Comparison of ENCODE assay signal across 7 cellular contexts in the genomic region with DNA sequence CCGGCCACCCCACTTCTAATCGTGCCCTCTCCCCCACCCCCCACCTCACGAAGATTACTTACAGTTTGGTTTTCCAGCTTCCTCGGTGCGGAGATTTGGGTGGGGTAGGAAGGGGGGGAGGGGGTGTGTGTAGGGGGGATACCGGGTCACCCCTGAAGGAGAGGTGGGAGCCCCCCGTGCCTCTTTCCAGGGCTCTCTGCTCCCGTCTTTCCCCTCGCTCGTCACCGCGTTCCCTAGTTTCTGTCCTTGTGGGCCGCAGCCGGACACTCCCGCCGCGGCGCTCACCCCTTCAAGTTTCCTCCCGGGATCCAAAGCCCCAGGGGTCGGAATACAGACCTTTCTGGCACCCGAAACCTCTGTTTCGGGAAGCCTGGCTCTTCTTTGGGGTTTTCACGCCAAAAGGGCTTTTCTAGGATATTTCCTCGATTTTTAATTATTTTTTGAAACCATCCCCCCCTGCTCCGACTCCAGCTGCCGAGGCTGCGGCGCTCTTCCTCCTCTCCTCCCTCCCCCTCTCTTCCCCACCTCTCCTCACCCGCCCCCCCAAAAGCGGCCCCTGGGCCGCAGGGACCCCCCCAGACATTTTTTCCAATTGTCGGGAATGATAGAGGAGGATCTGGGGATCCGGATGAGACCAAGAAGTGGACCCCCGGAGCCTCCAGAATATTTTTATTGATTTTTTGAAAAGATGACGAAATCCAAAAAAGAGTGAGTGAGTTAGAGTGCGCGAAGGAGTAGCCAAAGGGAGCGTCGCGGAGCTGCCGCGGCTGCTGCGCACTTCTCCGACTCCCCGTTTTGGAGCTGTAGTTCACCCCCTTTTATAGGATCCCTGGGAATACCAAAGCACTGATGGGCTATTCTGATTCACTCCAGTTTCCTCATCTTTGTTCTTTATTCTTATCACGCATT. TPM values are rescaled to one million over a fixed set of nuclear protein-coding genes. Genes with fewer than 3 reads are reported as not detected.
DNase-seq lines count a peak whose midpoint lies in the region; ATAC-seq and TF ChIP-seq lines count a peak whose summit lies in the region.

No MANE protein-coding gene starts in this region.

- H3K4me1 ChIP-seq in HEK293 (ENCODE audit: control insufficient read depth, insufficient read depth, low read length) = peaks cover 26% of the 10 kb centered on the region
- H3K4me1 ChIP-seq in iPS DF 6.9 (ENCODE audit: control insufficient read depth, insufficient read depth, low read length) = peaks cover 5% of the 10 kb centered on the region; the same call in 1 of the 2 replicates
- peaks cover 15 to 100% (median 91%) of the 10 kb centered on the region in 6 donors for H3K4me1 ChIP-seq in spleen

- peak overlapping the region; percentile 95 for H3K4me3 Mint-ChIP-seq in activated T-helper 17 cell treated with anti-CD3 and anti-CD28 coated beads, Interleukin-2, amount 50 U/mL, for 72 hours

- H3K36me3 Mint-ChIP-seq in activated T-helper 17 cell treated with anti-CD3 and anti-CD28 coated beads, Interleukin-2, amount 50 U/mL, for 72 hours (ENCODE audit: low read depth) = peaks cover 83% of the 10 kb centered on the region

- intact Hi-C loops in spleen (cut with DNase I; ENCODE audit: low total_unique reads) = loop anchor here (5.0 kb wide), 2 partner anchors 388 to 403 kb away; a partner anchor contains a TSS

- no peak for TF ChIP-seq POLR2A in spleen (IDR thresholded peaks at IDR 0.05)

- no peak for TF ChIP-seq CTCF in HEK293 (tag by site-specific recombination; IDR thresholded peaks at IDR 0.05)
- no peak for TF ChIP-seq CTCF in spleen (IDR thresholded peaks at IDR 0.05 in 8 of 11, conservative IDR thresholded peaks at IDR 0.05 in 3 of 11)

- ATAC-seq in activated T-helper 17 cell treated with anti-CD3 and anti-CD28 coated beads, Interleukin-2, amount 50 U/mL, for 72 hours (replicated peaks) = no peak

- H3K4me3 ChIP-seq in HEK293 (ENCODE audit: low read depth, low read length) (peak overlapping the region; percentile 67), iPS DF 6.9 (ENCODE audit: low read length) (peak overlapping the region; percentile 91), spleen (peak overlapping the region; percentile 50 to 74 (median 66))

- H3K9me3 Mint-ChIP-seq in activated T-helper 17 cell treated with anti-CD3 and anti-CD28 coated beads, Interleukin-2, amount 50 U/mL, for 72 hours = no peaks in the 10 kb centered on the region

- H3K27ac ChIP-seq in HEK293 (ENCODE audit: extremely low read depth, low read depth, low read length) (peak overlapping the region; percentile 79; the same call in 1 of the 2 replicates), iPS DF 6.9 (ENCODE audit: low read length) (no peak overlapping the region), spleen (peak overlapping the region; percentile 74 to 98 (median 92))

- CTCF ChIA-PET in HEK293 (lab: Yijun Ruan, JAX) = interaction anchor here (0.7 to 4.4 kb wide), 12 partner anchors 110 to 390 kb away, joined by 3 to 86 read pairs (median 18); no protein-coding TSS in a partner anchor

- WGBS in iPS DF 6.9 (ENCODE audit: insufficient coverage, insufficient read length) = 100% methylated on average over 1 of the region's 46 CpGs
- 2 to 3% (median 2%) methylated on average over 45 to 46 of the region's 46 CpGs for WGBS in spleen, 5 donors

- no peaks in the 10 kb centered on the region; the same call in 1 of the 2 replicates for H3K27me3 ChIP-seq in iPS DF 6.9 (ENCODE audit: control insufficient read depth, insufficient read depth, low read length)
- H3K27me3 ChIP-seq in spleen (replicated peaks in 1 of 7) = peaks cover 0 to 64% (median 44%) of the 10 kb centered on the region in 7 donors

- no peaks in the 10 kb centered on the region for H3K9me3 ChIP-seq in HEK293 (ENCODE audit: control insufficient read depth, insufficient read depth, low read depth, low read length)
- no peaks in the 10 kb centered on the region for H3K9me3 ChIP-seq in iPS DF 6.9 (ENCODE audit: control insufficient read depth, insufficient read depth, low read length)
- H3K9me3 ChIP-seq in spleen = no peaks in the 10 kb centered on the region

- DNase-seq in iPS DF 6.9 (ENCODE audit: low read depth, low spot score) = no peak
- peak; percentile 81 for DNase-seq in spleen
- no peak for DNase-seq in GM19238 (ENCODE audit: insufficient read length, low spot score)
- no peak for DNase-seq in NCI-H446 treated with DMSO at 0.1 percent for 48 hours (lab: John Stamatoyannopoulos, UW)
- no peak for DNase-seq in SHP77 (lab: John Stamatoyannopoulos, UW)

- POLR2A ChIA-PET in HEK293 (lab: Yijun Ruan, JAX) = interaction anchor here (0.7 to 1.4 kb wide), 2 partner anchors 110 to 355 kb away, joined by 9 to 10 read pairs; no protein-coding TSS in a partner anchor

- H3K4me1 Mint-ChIP-seq in activated T-helper 17 cell treated with anti-CD3 and anti-CD28 coated beads, Interleukin-2, amount 50 U/mL, for 72 hours = peaks cover 28% of the 10 kb centered on the region

- H3K36me3 ChIP-seq in HEK293 (ENCODE audit: control insufficient read depth in 2 of 2, insufficient read depth in 1 of 2, low read length in 2 of 2) = peaks cover 17 to 41% of the 10 kb centered on the region in 2 experiments
- peaks cover 22% of the 10 kb centered on the region; the same call in 1 of the 2 replicates for H3K36me3 ChIP-seq in iPS DF 6.9 (ENCODE audit: control insufficient read depth, insufficient read depth, low read length)
- peaks cover 0 to 41% (median 26%) of the 10 kb centered on the region in 6 donors for H3K36me3 ChIP-seq in spleen

- H3K27ac Mint-ChIP-seq in activated T-helper 17 cell treated with anti-CD3 and anti-CD28 coated beads, Interleukin-2, amount 50 U/mL, for 72 hours = peak overlapping the region; percentile 98

- no peaks in the 10 kb centered on the region for H3K27me3 Mint-ChIP-seq in activated T-helper 17 cell treated with anti-CD3 and anti-CD28 coated beads, Interleukin-2, amount 50 U/mL, for 72 hours

TF ChIP-seq in HEK293, 187 proteins besides CTCF, POLR2A, EP300 and RAD21 (continues in another document):
- TF ChIP-seq ZNF514 (tag by site-specific recombination; IDR thresholded peaks at IDR 0.05) (no peak), ZNF274 (IDR thresholded peaks at IDR 0.05; ENCODE audit: low read length) (no peak), ZNF274 (tag by site-specific recombination; IDR thresholded peaks at IDR 0.05; ENCODE audit: borderline replicate concordance) (no peak), ZNF16 (tag by site-specific recombination; IDR thresholded peaks at IDR 0.05; ENCODE audit: low read depth) (no peak), ZXDB (tag by site-specific recombination; IDR thresholded peaks at IDR 0.05) (peak; percentile 53; the same call in 1 of the 2 replicates), ZNF239 (tag by site-specific recombination; IDR thresholded peaks at IDR 0.05) (no peak), ZNF366 (tag by site-specific recombination; conservative IDR thresholded peaks at IDR 0.05) (peak; percentile 72), GLIS2 (tag by site-specific recombination; IDR thresholded peaks at IDR 0.05) (peak; percentile 73), ZFHX2 (tag by site-specific recombination; conservative IDR thresholded peaks at IDR 0.05) (no peak), ZNF37A (tag by site-specific recombination; IDR thresholded peaks at IDR 0.05) (no peak), ZBTB8A (tag by site-specific recombination; IDR thresholded peaks at IDR 0.05) (no peak), ZNF843 (tag by site-specific recombination; IDR thresholded peaks at IDR 0.05) (no peak), ZNF549 (tag by site-specific recombination; IDR thresholded peaks at IDR 0.05) (no peak)
- TF ChIP-seq, protein P1, sequence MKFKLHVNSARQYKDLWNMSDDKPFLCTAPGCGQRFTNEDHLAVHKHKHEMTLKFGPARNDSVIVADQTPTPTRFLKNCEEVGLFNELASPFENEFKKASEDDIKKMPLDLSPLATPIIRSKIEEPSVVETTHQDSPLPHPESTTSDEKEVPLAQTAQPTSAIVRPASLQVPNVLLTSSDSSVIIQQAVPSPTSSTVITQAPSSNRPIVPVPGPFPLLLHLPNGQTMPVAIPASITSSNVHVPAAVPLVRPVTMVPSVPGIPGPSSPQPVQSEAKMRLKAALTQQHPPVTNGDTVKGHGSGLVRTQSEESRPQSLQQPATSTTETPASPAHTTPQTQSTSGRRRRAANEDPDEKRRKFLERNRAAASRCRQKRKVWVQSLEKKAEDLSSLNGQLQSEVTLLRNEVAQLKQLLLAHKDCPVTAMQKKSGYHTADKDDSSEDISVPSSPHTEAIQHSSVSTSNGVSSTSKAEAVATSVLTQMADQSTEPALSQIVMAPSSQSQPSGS (tag by site-specific recombination; IDR thresholded peaks at IDR 0.05; ENCODE audit: low read depth) = peak; percentile 50; the same call in 1 of the 2 replicates
- TF ChIP-seq, protein P2, sequence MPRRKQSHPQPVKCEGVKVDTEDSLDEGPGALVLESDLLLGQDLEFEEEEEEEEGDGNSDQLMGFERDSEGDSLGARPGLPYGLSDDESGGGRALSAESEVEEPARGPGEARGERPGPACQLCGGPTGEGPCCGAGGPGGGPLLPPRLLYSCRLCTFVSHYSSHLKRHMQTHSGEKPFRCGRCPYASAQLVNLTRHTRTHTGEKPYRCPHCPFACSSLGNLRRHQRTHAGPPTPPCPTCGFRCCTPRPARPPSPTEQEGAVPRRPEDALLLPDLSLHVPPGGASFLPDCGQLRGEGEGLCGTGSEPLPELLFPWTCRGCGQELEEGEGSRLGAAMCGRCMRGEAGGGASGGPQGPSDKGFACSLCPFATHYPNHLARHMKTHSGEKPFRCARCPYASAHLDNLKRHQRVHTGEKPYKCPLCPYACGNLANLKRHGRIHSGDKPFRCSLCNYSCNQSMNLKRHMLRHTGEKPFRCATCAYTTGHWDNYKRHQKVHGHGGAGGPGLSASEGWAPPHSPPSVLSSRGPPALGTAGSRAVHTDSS (tag by site-specific recombination; IDR thresholded peaks at IDR 0.05) = no peak; the same call in 1 of the 2 replicates

RNA-seq across cellular contexts. Expression of a gene that starts 1.7 kb away (rescaled TPM):
- total RNA-seq in activated T-helper 17 cell treated with anti-CD3 and anti-CD28 coated beads, Interleukin-2, amount 50 U/mL, for 72 hours = 100 to 1,000 TPM; 378 to 404 TPM
- 100 to 1,000 TPM in 3 of 7 donors, 10 to 100 TPM in 4; 56.1 to 110 (median 65.1) TPM for total RNA-seq in spleen
- polyA plus RNA-seq in spleen = 10 to 100 TPM in 2 of 3 donors, 1 to 10 TPM in 1; 9.4 to 15.2 (median 13.8) TPM

RNA-seq across cellular contexts. Expression of a gene that starts 45.8 kb away (rescaled TPM):
- 10 to 100 TPM in 1 of 2 donors, 1 to 10 TPM in 1; 6.8 to 12.7 TPM for total RNA-seq in activated T-helper 17 cell treated with anti-CD3 and anti-CD28 coated beads, Interleukin-2, amount 50 U/mL, for 72 hours
- 10 to 100 TPM in 6 of 7 donors, 1 to 10 TPM in 1; 7.1 to 16.7 (median 12.6) TPM for total RNA-seq in spleen
- polyA plus RNA-seq in spleen = 1 to 10 TPM; 4.5 to 9.0 (median 5.1) TPM
